In the genomic region with DNA sequence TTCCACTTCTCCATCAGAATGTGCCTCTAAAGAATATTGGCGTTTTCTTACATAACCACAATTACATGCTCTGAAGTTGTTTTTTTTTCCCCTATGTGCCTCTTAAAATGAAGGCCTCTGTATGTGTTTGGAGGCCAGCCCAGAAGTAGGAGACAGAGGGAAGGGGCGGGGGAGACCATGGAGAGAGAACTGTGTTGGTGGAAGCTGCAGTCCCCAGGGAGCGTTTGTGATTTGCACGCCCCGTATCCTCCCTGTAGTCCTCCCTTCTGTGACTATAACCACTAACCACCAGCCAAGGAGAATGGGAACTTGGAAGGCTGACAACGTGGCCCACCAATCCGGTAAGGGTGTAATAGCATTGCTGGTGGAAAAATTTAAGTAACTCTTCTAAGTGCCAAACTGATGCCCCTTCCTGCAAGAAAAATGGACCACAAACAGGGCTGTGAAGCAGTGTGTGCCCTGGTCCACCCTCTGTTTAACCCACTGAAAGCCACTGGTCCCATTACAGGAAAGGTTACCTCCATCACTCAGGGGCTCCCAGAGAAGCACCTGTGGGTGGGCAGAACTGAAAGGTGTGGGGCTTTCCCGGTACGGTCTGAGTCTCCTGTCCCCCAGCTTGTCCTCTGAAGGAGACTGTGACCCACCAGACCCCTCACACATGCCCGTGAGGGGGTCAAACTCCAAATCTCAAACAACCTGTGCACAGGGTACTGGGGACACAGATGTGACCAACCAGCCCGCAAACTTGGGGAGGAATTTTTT, we compare ENCODE assay signal across 9 cellular contexts. TPM values are rescaled to one million over a fixed set of nuclear protein-coding genes. Genes with fewer than 3 reads are reported as not detected.
A peak's percentile ranks its signal among the peaks of the same experiment; 100 is the strongest.
DNase-seq lines count a peak whose midpoint lies in the region; ATAC-seq, FAIRE-seq and TF ChIP-seq lines count a peak whose summit lies in the region.
"Had no signal": no experiment of that assay in that cellular context is flagged by ENCODE, and none has a peak within 500 bp of the region (broad histone marks: within the 10 kb centered on the region; RNA-seq: fewer than 3 reads in every experiment).

No MANE protein-coding gene starts in this region.

- H3K4me2 ChIP-seq in GM12878 (ENCODE audit: control insufficient read depth, insufficient read depth): peak overlapping the region; percentile 84

- 0 out of 2 replicates have a peak, but pooled peaks have one; percentile 19 for TF ChIP-seq POLR2A in GM12878 (IDR thresholded peaks at IDR 0.05; ENCODE audit: low read depth, low read length)
- TF ChIP-seq POLR2A in esophagus squamous epithelium (IDR thresholded peaks at IDR 0.05): no peak

- WGBS in GM12878 (ENCODE audit: insufficient coverage, insufficient replicate concordance, low lambda C conversion rate, missing lambda C conversion rate): 26% methylated on average over 11 of the region's 11 CpGs
- 37 to 50% methylated on average over 7 to 11 of the region's 11 CpGs for WGBS in esophagus squamous epithelium, 2 donors

- H3K9ac ChIP-seq in GM12878 (ENCODE audit: control insufficient read depth, insufficient read depth, low read length): peak overlapping the region; percentile 29

- CTCF ChIA-PET in activated CD4-positive, alpha-beta T cell treated with anti-CD3 and anti-CD28 coated beads, Interleukin-2, amount 10 ng/mL, durations not matched to agents 7 days and 5 days (lab: Charles Lee): interaction anchor here (1.3 kb wide), 1 partner anchor 17 kb away, joined by 3 read pairs; no protein-coding TSS in a partner anchor
- CTCF ChIA-PET in GM12878 (lab: Yijun Ruan, JAX): interaction anchor here (1.0 kb wide), 1 partner anchor 37 kb away, joined by 3 read pairs; a partner anchor contains a TSS

- H3K36me3 ChIP-seq in GM12878 (ENCODE audit: control insufficient read depth in 2 of 2, insufficient read depth in 2 of 2, low read length in 1 of 2) (peaks cover 15 to 20% of the 10 kb centered on the region in 2 experiments; a peak in 3 of 4 replicates), esophagus squamous epithelium (no peaks in the 10 kb centered on the region)

- BruUV-seq in GM12878 (replicated peaks; lab: Mats Ljungman, UMichigan): no TSS peak

- RAD21 ChIA-PET in GM12878 (lab: Charles Lee; ENCODE audit: unreplicated experiment): interaction anchor here (1.3 to 4.0 kb wide), 4 partner anchors 9 to 57 kb away, joined by 3 to 24 read pairs (median 5); no protein-coding TSS in a partner anchor

- H3K79me2 ChIP-seq in GM12878 (ENCODE audit: control insufficient read depth, insufficient read depth, low read length): peaks cover 99% of the 10 kb centered on the region

- DNase-seq in activated CD4-positive, alpha-beta T cell treated with anti-CD3 and anti-CD28 coated beads, Interleukin-2, amount 10 ng/mL, durations not matched to agents 7 days and 5 days: no peak
- DNase-seq in activated CD4-positive, alpha-beta T cell treated with anti-CD3 and anti-CD28 coated beads for 48 hours: no peak
- DNase-seq in NCI-H2227 treated with DMSO at 0.1 percent for 48 hours (lab: John Stamatoyannopoulos, UW) (peak; percentile 36), GM12878 (ENCODE audit: low read depth, low spot score) (no peak), skeletal muscle cell (ENCODE audit: low read depth) (peak; percentile 58), HPDE6-E6E7 (ENCODE audit: extremely low spot score) (no peak), LoVo (ENCODE audit: low spot score) (no peak), esophagus squamous epithelium (lab: John Stamatoyannopoulos, UW) (no peak)

- ATAC-seq in GM12878: peak; percentile 33

- H3K27ac Mint-ChIP-seq in activated CD4-positive, alpha-beta T cell treated with anti-CD3 and anti-CD28 coated beads, Interleukin-2, amount 10 ng/mL, durations not matched to agents 7 days and 5 days: peak overlapping the region; percentile 3

- H3K4me1 ChIP-seq in GM12878 (ENCODE audit: control insufficient read depth, insufficient read depth, low read length) (peaks cover 78% of the 10 kb centered on the region), esophagus squamous epithelium (peaks cover 13 to 75% (median 39%) of the 10 kb centered on the region in 3 donors)

- no peaks in the 10 kb centered on the region for H3K9me3 Mint-ChIP-seq in activated CD4-positive, alpha-beta T cell treated with anti-CD3 and anti-CD28 coated beads, Interleukin-2, amount 10 ng/mL, durations not matched to agents 7 days and 5 days

- H3K27ac ChIP-seq in GM12878 (ENCODE audit: control insufficient read depth, insufficient read depth) (peak overlapping the region; percentile 74), esophagus squamous epithelium (no peak overlapping the region)

- H3K4me1 Mint-ChIP-seq in activated CD4-positive, alpha-beta T cell treated with anti-CD3 and anti-CD28 coated beads, Interleukin-2, amount 10 ng/mL, durations not matched to agents 7 days and 5 days: peaks cover 91% of the 10 kb centered on the region

- H3K4me3 Mint-ChIP-seq in activated CD4-positive, alpha-beta T cell treated with anti-CD3 and anti-CD28 coated beads, Interleukin-2, amount 10 ng/mL, durations not matched to agents 7 days and 5 days: no peak overlapping the region

- FAIRE-seq in GM12878 (lab: Jason Lieb, UNC): peak; percentile 70

- H3K27me3 ChIP-seq in GM12878 (replicated peaks in 1 of 2; ENCODE audit: control insufficient read depth in 2 of 2, insufficient read depth in 2 of 2, low read length in 1 of 2): no peaks in the 10 kb centered on the region
- H3K27me3 ChIP-seq in esophagus squamous epithelium: no peaks in the 10 kb centered on the region

- H2AFZ ChIP-seq in GM12878 (ENCODE audit: control insufficient read depth, low read depth, low read length): no peak overlapping the region

- intact Hi-C loops in GM12878 (cut with micrococcal nuclease; ENCODE audit: unreplicated experiment): no loop called here
- intact Hi-C loops in esophagus squamous epithelium (cut with DNase I): no loop called here

- H3K4me3 ChIP-seq in GM12878 (no peak overlapping the region), skeletal muscle cell (ENCODE audit: low read depth, low read length) (no peak overlapping the region), esophagus squamous epithelium (no peak overlapping the region)

- TF ChIP-seq CTCF in GM12878 (IDR thresholded peaks at IDR 0.05 in 2 of 3, conservative IDR thresholded peaks at IDR 0.05 in 1 of 3; ENCODE audit: control insufficient read depth in 2 of 3, extremely low read depth in 1 of 3, insufficient read depth in 1 of 3, low read depth in 3 of 3, low read length in 3 of 3) (no peak), esophagus squamous epithelium (IDR thresholded peaks at IDR 0.05) (no peak)

- no peaks in the 10 kb centered on the region for H3K27me3 Mint-ChIP-seq in activated CD4-positive, alpha-beta T cell treated with anti-CD3 and anti-CD28 coated beads, Interleukin-2, amount 10 ng/mL, durations not matched to agents 7 days and 5 days

- POLR2A ChIA-PET in activated CD4-positive, alpha-beta T cell treated with anti-CD3 and anti-CD28 coated beads, Interleukin-2, amount 10 ng/mL, durations not matched to agents 7 days and 5 days (lab: Charles Lee): no interaction called here
- POLR2A ChIA-PET in GM12878 (lab: Charles Lee): interaction anchor here (1.2 kb wide), 1 partner anchor 30 kb away, joined by 3 read pairs; no protein-coding TSS in a partner anchor

- no peak for TF ChIP-seq RAD21 in GM12878 (IDR thresholded peaks at IDR 0.05; ENCODE audit: insufficient read depth, low read depth, low read length)

- in situ Hi-C loops in GM12878 (cut with MboI): no loop called here

- no peaks in the 10 kb centered on the region for H3K9me3 ChIP-seq in GM12878 (replicated peaks; ENCODE audit: control insufficient read depth, insufficient read depth, low read length)
- no peaks in the 10 kb centered on the region for H3K9me3 ChIP-seq in esophagus squamous epithelium

- 0 out of 2 replicates have a peak, but pooled peaks cover 2% of the 10 kb centered on the region for H4K20me1 ChIP-seq in GM12878 (ENCODE audit: control insufficient read depth, insufficient read depth)

- TF ChIP-seq EP300 in GM12878 (IDR thresholded peaks at IDR 0.05; ENCODE audit: borderline replicate concordance in 1 of 2, control insufficient read depth in 1 of 2, low read depth in 2 of 2, low read length in 2 of 2): no peak

- H3K36me3 Mint-ChIP-seq in activated CD4-positive, alpha-beta T cell treated with anti-CD3 and anti-CD28 coated beads, Interleukin-2, amount 10 ng/mL, durations not matched to agents 7 days and 5 days (ENCODE audit: low read depth): peaks cover 51% of the 10 kb centered on the region

- SMC1A ChIA-PET in GM12878 (lab: Charles Lee; ENCODE audit: uncharacterized antibody, unreplicated experiment): interaction anchor here (12.0 to 22.7 kb wide), 2 partner anchors 29 to 36 kb away, joined by 172 to 349 read pairs; a partner anchor contains a TSS

TF ChIP-seq in GM12878, 131 proteins besides CTCF, POLR2A, EP300 and RAD21 (continues in another document):
- TF ChIP-seq EED (IDR thresholded peaks at IDR 0.05; ENCODE audit: low read depth): peak; percentile 70
- TF ChIP-seq RUNX3 (IDR thresholded peaks at IDR 0.05; ENCODE audit: low read length): peak; percentile 42
- no peak for TF ChIP-seq BHLHE40 (IDR thresholded peaks at IDR 0.05; ENCODE audit: borderline replicate concordance in 1 of 2, low read depth in 2 of 2, low read length in 1 of 2)
- 0 out of 4 replicates have a peak, but pooled peaks of 1 of the 2 experiments have one; percentile 11 for TF ChIP-seq ETV6 (conservative IDR thresholded peaks at IDR 0.05 in 1 of 2, IDR thresholded peaks at IDR 0.05 in 1 of 2; ENCODE audit: borderline replicate concordance in 1 of 2, low read depth in 1 of 2)
- TF ChIP-seq DPF2 (IDR thresholded peaks at IDR 0.05): 0 out of 2 replicates have a peak, but pooled peaks have one; percentile 25
- peak; percentile 55 to 62 for TF ChIP-seq IKZF2 (IDR thresholded peaks at IDR 0.05)
- TF ChIP-seq MEF2B (IDR thresholded peaks at IDR 0.05; ENCODE audit: partially characterized antibody, poor library complexity, severe bottlenecking): peak; percentile 80

RNA-seq across cellular contexts. Expression of a gene that starts 36.8 kb away (rescaled TPM):
- 100 to 1,000 TPM; 187 to 193 TPM for total RNA-seq in activated CD4-positive, alpha-beta T cell treated with anti-CD3 and anti-CD28 coated beads, Interleukin-2, amount 10 ng/mL, durations not matched to agents 7 days and 5 days
- total RNA-seq in GM12878 (2013; cell fraction: nucleolus; rRNA removed): 423 and 447 TPM in 2 replicates
- total RNA-seq in GM12878 (2014; rRNA removed) (48.4 and 48.8 TPM in 2 replicates), GM12878 (2014; rRNA removed; fragmentation: Illumina TruSeq; extraction: Trizol) (35.7 and 41.3 TPM in 2 replicates), GM12878 (2021) (71.3 and 79.6 TPM in 2 replicates), esophagus squamous epithelium (10 to 100 TPM; 23.2 to 31.5 (median 29.9) TPM)
- polyA plus RNA-seq in GM12878 (2011; ENCODE audit: low read depth): 18.5 TPM
- polyA plus RNA-seq in GM12878 (2011; rRNA removed) (37.2 and 39.7 TPM in 2 replicates), GM12878 (2014; fragmentation: Illumina TruSeq; extraction: Trizol) (20.2 and 31.3 TPM in 2 replicates), GM12878 (2014; fragmentation: Nextera tagmentation; extraction: Ambion mirVana) (1 to 10 TPM; 4.0 to 7.0 TPM), GM12878 (2014; rRNA removed) (53.5 and 66.2 TPM in 2 replicates), GM12878 (2016; fragmentation: Nextera tagmentation; extraction: Ambion mirVana) (10 to 100 TPM; 28.9 to 33.4 TPM)
- polyA plus RNA-seq in GM12878 (2011; cell fraction: cytosol; rRNA removed): 37.8 and 40.4 TPM in 2 replicates
- polyA plus RNA-seq in GM12878 (2011; cell fraction: nucleus; rRNA removed): 123 and 167 TPM in 2 replicates
- 34.9 and 39.6 TPM in 2 replicates for polyA plus RNA-seq in GM12878 (2012)
- 69.8 and 107 TPM in 2 replicates for polyA minus RNA-seq in GM12878 (2011; rRNA and poly(A)+ RNA removed)
- 26.6 and 28.2 TPM in 2 replicates for polyA minus RNA-seq in GM12878 (2011; cell fraction: cytosol; rRNA and poly(A)+ RNA removed)
- 97.0 and 159 TPM in 2 replicates for polyA minus RNA-seq in GM12878 (2011; cell fraction: nucleus; rRNA and poly(A)+ RNA removed)
- polyA plus RNA-seq: BJ had no signal

Comparison
In these comparisons a context has a peak if more than half of its experiments do, and no peak if none do; other contexts are left out.
1. DNase-seq: peak in NCI-H2227 treated with DMSO at 0.1 percent for 48 hours (single experiment) and skeletal muscle cell (single experiment); none in activated CD4-positive, alpha-beta T cell treated with anti-CD3 and anti-CD28 coated beads, Interleukin-2, amount 10 ng/mL, durations not matched to agents 7 days and 5 days (single experiment), activated CD4-positive, alpha-beta T cell treated with anti-CD3 and anti-CD28 coated beads for 48 hours (single experiment), GM12878 (single experiment), HPDE6-E6E7 (single experiment), LoVo (single experiment) and esophagus squamous epithelium (single experiment).